ENCODE assay signal across 11 cellular contexts in the genomic region with DNA sequence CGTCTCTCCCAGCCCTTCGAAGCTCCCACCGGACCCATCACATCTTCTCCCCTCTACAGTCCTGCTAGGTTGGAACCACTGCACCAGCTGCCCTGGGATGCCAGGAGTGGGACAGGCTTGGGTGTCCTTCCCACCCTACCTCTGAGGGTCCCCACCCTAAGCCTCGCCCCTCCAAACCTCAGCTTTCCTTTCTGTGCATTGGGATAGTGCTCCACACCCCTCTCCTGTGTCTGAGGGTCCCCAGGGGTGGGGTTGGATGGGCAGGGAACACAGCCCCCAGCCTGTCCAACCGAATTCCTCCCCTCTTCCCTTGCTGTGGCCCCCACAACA. TPM values are rescaled to one million over a fixed set of nuclear protein-coding genes. Genes with fewer than 3 reads are reported as not detected.
DNase-seq lines count a peak whose midpoint lies in the region; ATAC-seq and TF ChIP-seq lines count a peak whose summit lies in the region.
"Had no signal": no experiment of that assay in that cellular context is flagged by ENCODE, and none has a peak within 500 bp of the region (broad histone marks: within the 10 kb centered on the region; RNA-seq: fewer than 3 reads in every experiment).

No MANE protein-coding gene starts in this region.

- H3K9me3 Mint-ChIP-seq in stimulated activated naive CD8-positive, alpha-beta T cell treated with anti-CD3 and anti-CD28 coated beads, Interleukin-15, Interleukin-2, amounts not matched to agents 100 ng/mL and 50 ng/mL, for 24 hours = no peaks in the 10 kb centered on the region
- H3K9me3 Mint-ChIP-seq in chondrocyte (ENCODE audit: low read depth) = no peaks in the 10 kb centered on the region
- H3K9me3 Mint-ChIP-seq in nephron = no peaks in the 10 kb centered on the region

- peaks cover 4% of the 10 kb centered on the region for H3K27me3 Mint-ChIP-seq in stimulated activated naive CD8-positive, alpha-beta T cell treated with anti-CD3 and anti-CD28 coated beads, Interleukin-15, Interleukin-2, amounts not matched to agents 100 ng/mL and 50 ng/mL, for 24 hours
- no peaks in the 10 kb centered on the region for H3K27me3 Mint-ChIP-seq in chondrocyte (ENCODE audit: low read depth)
- H3K27me3 Mint-ChIP-seq in nephron (ENCODE audit: low read depth) = peaks cover 15% of the 10 kb centered on the region

- H3K27ac Mint-ChIP-seq in stimulated activated naive CD8-positive, alpha-beta T cell treated with anti-CD3 and anti-CD28 coated beads, Interleukin-15, Interleukin-2, amounts not matched to agents 100 ng/mL and 50 ng/mL, for 24 hours = peak overlapping the region; percentile 57
- H3K27ac Mint-ChIP-seq in chondrocyte (ENCODE audit: unreplicated experiment) (peak overlapping the region; percentile 88), nephron (peak overlapping the region in 2 of 3 experiments; percentile 6 to 36)

- peak overlapping the region; percentile 66 for H3K4me3 Mint-ChIP-seq in stimulated activated naive CD8-positive, alpha-beta T cell treated with anti-CD3 and anti-CD28 coated beads, Interleukin-15, Interleukin-2, amounts not matched to agents 100 ng/mL and 50 ng/mL, for 24 hours
- H3K4me3 Mint-ChIP-seq in chondrocyte (ENCODE audit: unreplicated experiment) (no peak overlapping the region), nephron (peak overlapping the region; percentile 83 to 91 (median 88))

- no peak for ATAC-seq in stimulated activated naive CD8-positive, alpha-beta T cell treated with anti-CD3 and anti-CD28 coated beads, Interleukin-15, Interleukin-2, amounts not matched to agents 100 U/mL and 50 U/mL, for 24 hours
- no peak for ATAC-seq in HG03175 (IDR thresholded peaks at IDR 0.05; ENCODE audit: unreplicated experiment)

- H3K36me3 Mint-ChIP-seq in stimulated activated naive CD8-positive, alpha-beta T cell treated with anti-CD3 and anti-CD28 coated beads, Interleukin-15, Interleukin-2, amounts not matched to agents 100 ng/mL and 50 ng/mL, for 24 hours (ENCODE audit: low read depth) = peaks cover 13% of the 10 kb centered on the region
- H3K36me3 Mint-ChIP-seq in chondrocyte (ENCODE audit: low read depth) (no peaks in the 10 kb centered on the region), nephron (ENCODE audit: low read depth) (no peaks in the 10 kb centered on the region)

- DNase-seq in stimulated activated naive CD8-positive, alpha-beta T cell treated with anti-CD3 and anti-CD28 coated beads, Interleukin-15, Interleukin-2, amounts not matched to agents 100 U/mL and 50 U/mL, for 24 hours = no peak
- DNase-seq in chondrocyte (ENCODE audit: low spot score) (no peak), DMS79 treated with DMSO at 0.1 percent for 48 hours (lab: John Stamatoyannopoulos, UW) (no peak), SHP77 (lab: John Stamatoyannopoulos, UW) (no peak), HT-29 (ENCODE audit: low spot score) (no peak)
- DNase-seq: NCI-H2081 treated with DMSO at 0.1 percent for 48 hours had no signal

- TF ChIP-seq CTCF in chondrocyte (IDR thresholded peaks at IDR 0.05) (no peak), nephron (IDR thresholded peaks at IDR 0.05; ENCODE audit: unreplicated experiment in 3 of 3) (no peak)

- H3K4me1 Mint-ChIP-seq in stimulated activated naive CD8-positive, alpha-beta T cell treated with anti-CD3 and anti-CD28 coated beads, Interleukin-15, Interleukin-2, amounts not matched to agents 100 ng/mL and 50 ng/mL, for 24 hours (ENCODE audit: low read depth) = peaks cover 63% of the 10 kb centered on the region
- H3K4me1 Mint-ChIP-seq in chondrocyte (ENCODE audit: low read depth) = peaks cover 77% of the 10 kb centered on the region
- peaks cover 36% of the 10 kb centered on the region for H3K4me1 Mint-ChIP-seq in nephron

RNA-seq across cellular contexts. Expression of gene BCL3, which starts 1.9 kb away (rescaled TPM):
- 9.2 to 14.9 TPM (median 11.8 TPM) in 3 replicates for total RNA-seq in chondrocyte
- total RNA-seq in HT-29 (2014; rRNA removed; shearing (Covaris generic)) = 39.1 and 50.6 TPM in 2 replicates

RNA-seq across cellular contexts. Expression of gene CBLC, which starts 31.1 kb away (rescaled TPM):
- total RNA-seq in chondrocyte = not detected in 3 replicates
- 79.7 and 93.2 TPM in 2 replicates for total RNA-seq in HT-29 (2014; rRNA removed; shearing (Covaris generic))
- total RNA-seq: mononuclear cell had no signal

RNA-seq across cellular contexts. Expression of gene CEACAM16, which starts 47.6 kb away (rescaled TPM):
- not detected in 3 replicates for total RNA-seq in chondrocyte
- not detected in 2 replicates for total RNA-seq in HT-29 (2014; rRNA removed; shearing (Covaris generic))
- total RNA-seq: dermis microvascular lymphatic vessel endothelial cell, mononuclear cell had no signal

Comparison
In these comparisons a context has a peak if more than half of its experiments do, and no peak if none do; other contexts are left out.
1. H3K27ac Mint-ChIP-seq: peak in every context shown above with its lines; median percentile 88 in chondrocyte; 57 in stimulated activated naive CD8-positive, alpha-beta T cell treated with anti-CD3 and anti-CD28 coated beads, Interleukin-15, Interleukin-2, amounts not matched to agents 100 ng/mL and 50 ng/mL, for 24 hours; 21 in nephron.
2. RNA of gene CBLC, which starts 31.1 kb away (total RNA-seq): 79.7 to 93.2 TPM in HT-29; not detected in chondrocyte; every median in the first group is over 10 times any median in the second.